ENCODE assay signal across 23 cellular contexts in the genomic region with DNA sequence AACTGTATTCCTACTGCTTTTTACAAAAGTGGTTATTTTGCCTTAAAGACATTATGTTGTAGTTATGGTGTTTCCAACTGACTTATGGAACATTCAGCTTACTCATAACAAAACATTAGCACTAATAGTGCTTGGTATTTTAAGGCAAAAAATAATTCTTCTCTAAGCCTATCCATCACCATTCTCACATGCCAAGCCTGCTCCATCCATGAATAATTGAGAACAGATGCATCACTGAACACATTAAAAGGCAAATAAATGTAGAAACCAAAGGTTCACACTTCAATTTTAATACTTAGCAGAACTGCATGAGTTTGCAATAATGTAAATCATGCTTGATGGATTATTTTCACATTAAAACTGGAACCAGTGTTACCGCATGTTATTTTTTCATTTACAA. TPM values are rescaled to one million over a fixed set of nuclear protein-coding genes. Genes with fewer than 3 reads are reported as not detected.
DNase-seq lines count a peak whose midpoint lies in the region; ATAC-seq, FAIRE-seq and TF ChIP-seq lines count a peak whose summit lies in the region.
"Had no signal": no experiment of that assay in that cellular context is flagged by ENCODE, and none has a peak within 500 bp of the region (broad histone marks: within the 10 kb centered on the region; RNA-seq: fewer than 3 reads in every experiment).

No MANE protein-coding gene starts in this region.

- no peak overlapping the region for H3K27ac Mint-ChIP-seq in activated CD8-positive, alpha-beta T cell treated with anti-CD3 and anti-CD28 coated beads for 36 hours
- H3K27ac Mint-ChIP-seq: GM23338 had no signal

- CTCF ChIA-PET in A673 (lab: Charles Lee) = no interaction called here
- CTCF ChIA-PET in activated CD8-positive, alpha-beta T cell treated with anti-CD3 and anti-CD28 coated beads for 36 hours (lab: Charles Lee) = no interaction called here

- H3K9me3 ChIP-seq in A673 (ENCODE audit: low read depth, low read length, poor library complexity, severe bottlenecking) (no peaks in the 10 kb centered on the region), SK-N-MC (ENCODE audit: low read depth, low read length) (no peaks in the 10 kb centered on the region)
- H3K9me3 ChIP-seq: BE2C, HAP-1, Peyer's patch, SJCRH30 had no signal

- peak; percentile 38 for FAIRE-seq in GM12892 (lab: Jason Lieb, UNC)

- no peak for TF ChIP-seq POLR2A in GM12892 (IDR thresholded peaks at IDR 0.05; ENCODE audit: low read depth, low read length)

- peak; percentile 24 for DNase-seq in A673 (ENCODE audit: low spot score)
- DNase-seq in GM12892 (ENCODE audit: insufficient read length) = no peak
- peak; percentile 55 for DNase-seq in SK-N-MC (ENCODE audit: low read depth, low spot score)
- DNase-seq in fibroblast of gingiva (ENCODE audit: low read depth) = peak; percentile 38
- no peak for DNase-seq in T-helper 9 cell
- DNase-seq in activated CD8-positive, alpha-beta T cell treated with anti-CD3 and anti-CD28 coated beads for 36 hours = no peak
- no peak for DNase-seq in RKO (ENCODE audit: low spot score)
- DNase-seq: BE2C, NCI-H1105, NCI-H146, NCI-H2081, NCI-H2171, NCI-H345, NCI-H526, Peyer's patch, SJCRH30 had no signal

- H3K27ac ChIP-seq in A673 (ENCODE audit: low read depth, low read length, poor library complexity, severe bottlenecking) (no peak overlapping the region), SK-N-MC (peak overlapping the region; percentile 86)
- H3K27ac ChIP-seq: KMS-11, Peyer's patch, SJCRH30 had no signal

- H3K4me3 Mint-ChIP-seq in activated CD8-positive, alpha-beta T cell treated with anti-CD3 and anti-CD28 coated beads for 36 hours = no peak overlapping the region
- H3K4me3 Mint-ChIP-seq: GM23338 had no signal

- no peak overlapping the region for H3K4me3 ChIP-seq in A673 (ENCODE audit: low read depth, low read length, poor library complexity, severe bottlenecking)
- peak overlapping the region; percentile 30; the same call in 1 of the 2 replicates for H3K4me3 ChIP-seq in SK-N-MC
- H3K4me3 ChIP-seq: GM23338, HAP-1, Peyer's patch, SJCRH30 had no signal

- H3K4me1 Mint-ChIP-seq in activated CD8-positive, alpha-beta T cell treated with anti-CD3 and anti-CD28 coated beads for 36 hours (ENCODE audit: low read depth) = no peaks in the 10 kb centered on the region
- H3K4me1 Mint-ChIP-seq: GM23338 had no signal

- POLR2A ChIA-PET in A673 (lab: Charles Lee; ENCODE audit: low non-redundant PET) = no interaction called here
- POLR2A ChIA-PET in activated CD8-positive, alpha-beta T cell treated with anti-CD3 and anti-CD28 coated beads for 36 hours (lab: Charles Lee) = no interaction called here

- TF ChIP-seq CTCF in A673 (conservative IDR thresholded peaks at IDR 0.05; ENCODE audit: low read depth, low read length) = no peak
- TF ChIP-seq CTCF in activated CD8-positive, alpha-beta T cell treated with anti-CD3 and anti-CD28 coated beads for 36 hours (IDR thresholded peaks at IDR 0.05) = no peak

- H3K36me3 ChIP-seq in A673 (ENCODE audit: insufficient read depth, low read length, poor library complexity, severe bottlenecking) = no peaks in the 10 kb centered on the region
- H3K36me3 ChIP-seq in SK-N-MC (ENCODE audit: insufficient read depth, low read length) = no peaks in the 10 kb centered on the region
- H3K36me3 ChIP-seq: BE2C, HAP-1, Peyer's patch, SJCRH30 had no signal

- ATAC-seq in GM19397 (IDR thresholded peaks at IDR 0.05; ENCODE audit: unreplicated experiment) = no peak
- no peak for ATAC-seq in activated CD8-positive, alpha-beta T cell treated with anti-CD3 and anti-CD28 coated beads for 36 hours
- ATAC-seq: GM23338 had no signal

- intact Hi-C loops in A673 (cut with micrococcal nuclease; ENCODE audit: unreplicated experiment) = no loop called here
- intact Hi-C loops in activated CD8-positive, alpha-beta T cell treated with anti-CD3 and anti-CD28 coated beads for 36 hours (cut with micrococcal nuclease) = no loop called here

- no peaks in the 10 kb centered on the region for H3K27me3 ChIP-seq in A673 (replicated peaks; ENCODE audit: insufficient read depth, low read depth, low read length, poor library complexity)
- H3K27me3 ChIP-seq: BE2C, Peyer's patch, SJCRH30 had no signal

- no peaks in the 10 kb centered on the region for H3K4me1 ChIP-seq in A673 (ENCODE audit: insufficient read depth, low read length, poor library complexity, severe bottlenecking)
- H3K4me1 ChIP-seq: BE2C, Peyer's patch had no signal

- no peak overlapping the region for H3K9ac ChIP-seq in SK-N-MC (ENCODE audit: insufficient read length)
- H3K9ac ChIP-seq: KMS-11 had no signal

- no peaks in the 10 kb centered on the region for H3K36me3 Mint-ChIP-seq in activated CD8-positive, alpha-beta T cell treated with anti-CD3 and anti-CD28 coated beads for 36 hours (ENCODE audit: low read depth)

- no TSS peak for BruUV-seq in A673 (replicated peaks; lab: Mats Ljungman, UMichigan)

- no peaks in the 10 kb centered on the region for H3K27me3 Mint-ChIP-seq in activated CD8-positive, alpha-beta T cell treated with anti-CD3 and anti-CD28 coated beads for 36 hours

- H3K9me3 Mint-ChIP-seq in activated CD8-positive, alpha-beta T cell treated with anti-CD3 and anti-CD28 coated beads for 36 hours = no peaks in the 10 kb centered on the region
- H3K9me3 Mint-ChIP-seq: GM23338 had no signal

RNA-seq across cellular contexts. Expression of a gene that starts 42.3 kb away (rescaled TPM):
- not detected in 2 replicates for total RNA-seq in A673 (2021)
- not detected for polyA plus RNA-seq in GM12892 (2012; ENCODE audit: missing spikeins)
- total RNA-seq in activated CD8-positive, alpha-beta T cell treated with anti-CD3 and anti-CD28 coated beads for 36 hours = not detected
- total RNA-seq: A172, GM23338, HT1080, OCI-LY7, Peyer's patch, SJCRH30 had no signal

Comparison
In these comparisons a context has a peak if more than half of its experiments do, and no peak if none do; other contexts are left out.
1. DNase-seq: peak in A673 (single experiment), SK-N-MC (single experiment) and fibroblast of gingiva (single experiment); none in GM12892 (single experiment), T-helper 9 cell (single experiment), activated CD8-positive, alpha-beta T cell treated with anti-CD3 and anti-CD28 coated beads for 36 hours (single experiment) and RKO (single experiment).